In genomic region chr12:11171953-11172675, GRCh38 we compare ENCODE assay signal across 8 cellular contexts. TPM values are rescaled to one million over a fixed set of nuclear protein-coding genes. Genes with fewer than 3 reads are reported as not detected.
A peak's percentile ranks its signal among the peaks of the same experiment; 100 is the strongest.
DNase-seq lines count a peak whose midpoint lies in the region; ATAC-seq and TF ChIP-seq lines count a peak whose summit lies in the region.

No MANE protein-coding gene starts in this region.

- intact Hi-C loops in left ventricle myocardium inferior (cut with micrococcal nuclease), result no loop called here
- intact Hi-C loops in left ventricle myocardium superior (cut with micrococcal nuclease), result no loop called here
- intact Hi-C loops in PC-3 (cut with micrococcal nuclease), result no loop called here
- intact Hi-C loops in natural killer cell (cut with micrococcal nuclease), result loop anchor here (2.0 to 10.0 kb wide), 2 partner anchors 189 to 557 kb away; partner anchors contain the start of gene MAGOHB

- peak overlapping the region; percentile 92 for H3K4me3 ChIP-seq in left ventricle myocardium inferior
- peak overlapping the region; percentile 76 for H3K4me3 ChIP-seq in PC-3 (ENCODE audit: low read length)
- H3K4me3 ChIP-seq in ectodermal cell (ENCODE audit: insufficient read depth, low read depth, low read length), result peak overlapping the region; percentile 80

- peak overlapping the region; percentile 51 for H2AFZ ChIP-seq in PC-3 (ENCODE audit: low read length)

- peak overlapping the region; percentile 100 for H3K4me3 Mint-ChIP-seq in natural killer cell

- H3K27ac ChIP-seq in left ventricle myocardium inferior (replicated peaks), result peak overlapping the region; percentile 99
- peak overlapping the region; percentile 82; the same call in 1 of the 2 replicates for H3K27ac ChIP-seq in PC-3 (ENCODE audit: low read length)
- peak overlapping the region; percentile 91 for H3K27ac ChIP-seq in ectodermal cell (ENCODE audit: insufficient read depth, low read depth, low read length, poor library complexity, severe bottlenecking)

- no peaks in the 10 kb centered on the region for H3K27me3 Mint-ChIP-seq in natural killer cell (ENCODE audit: low read depth in 2 of 2)

- H3K36me3 ChIP-seq in left ventricle myocardium inferior (peaks cover 3% of the 10 kb centered on the region), PC-3 (ENCODE audit: low read depth, low read length) (peaks cover 2% of the 10 kb centered on the region; the same call in 1 of the 2 replicates), ectodermal cell (ENCODE audit: control insufficient read depth, insufficient read depth, low read length) (no peaks in the 10 kb centered on the region)

- no peaks in the 10 kb centered on the region for H3K9me2 ChIP-seq in PC-3 (replicated peaks; ENCODE audit: low read length)

- no peaks in the 10 kb centered on the region for H3F3A ChIP-seq in PC-3 (ENCODE audit: low read length, unreplicated experiment)

- CTCF ChIA-PET in PC-3 (lab: Charles Lee), result no interaction called here

- H3K9ac ChIP-seq in PC-3 (ENCODE audit: low read length), result peak overlapping the region; percentile 82

- H3K27ac Mint-ChIP-seq in natural killer cell, result peak overlapping the region; percentile 99 to 100

- H3K9me3 ChIP-seq in left ventricle myocardium inferior (replicated peaks), result no peaks in the 10 kb centered on the region
- H3K9me3 ChIP-seq in PC-3 (ENCODE audit: low read length), result no peaks in the 10 kb centered on the region
- H3K9me3 ChIP-seq in ectodermal cell (ENCODE audit: control insufficient read depth, low read length), result no peaks in the 10 kb centered on the region

- ATAC-seq in left ventricle myocardium superior, result no peak
- ATAC-seq in PC-3, result no peak
- ATAC-seq in natural killer cell, result no peak
- ATAC-seq in GM18511 (IDR thresholded peaks at IDR 0.05; ENCODE audit: unreplicated experiment), result no peak
- ATAC-seq in HG02759 (IDR thresholded peaks at IDR 0.05; ENCODE audit: unreplicated experiment), result no peak

- no peaks in the 10 kb centered on the region for H3K36me3 Mint-ChIP-seq in natural killer cell

- DNase-seq in left ventricle myocardium inferior, result no peak
- DNase-seq in left ventricle myocardium superior, result no peak
- no peak for DNase-seq in PC-3
- no peak for DNase-seq in natural killer cell
- DNase-seq in activated gamma-delta T cell treated with Interleukin-2 at 50 U/mL for 16 hours, result no peak

- peaks cover 75% of the 10 kb centered on the region for H3K79me2 ChIP-seq in PC-3 (ENCODE audit: low read length)

- BruUV-seq in PC-3 (replicated peaks; lab: Mats Ljungman, UMichigan), result TSS peak; percentile 80

- H3K27me3 ChIP-seq in left ventricle myocardium inferior (ENCODE audit: low read depth) (no peaks in the 10 kb centered on the region), PC-3 (ENCODE audit: low read length) (no peaks in the 10 kb centered on the region), ectodermal cell (ENCODE audit: control insufficient read depth, insufficient read depth, low read length, poor library complexity, severe bottlenecking) (no peaks in the 10 kb centered on the region)

- H4K20me1 ChIP-seq in PC-3 (ENCODE audit: low read length), result peaks cover 9% of the 10 kb centered on the region; the same call in 1 of the 2 replicates

- peak overlapping the region; percentile 84 for H3K4me2 ChIP-seq in PC-3 (ENCODE audit: low read length)

- POLR2A ChIA-PET in PC-3 (lab: Charles Lee; ENCODE audit: unreplicated experiment), result interaction anchor here (1.0 kb wide), 1 partner anchor 11 kb away, joined by 3 read pairs; no protein-coding TSS in a partner anchor

- 7% methylated on average over 9 to 10 of the region's 10 CpGs for WGBS in ectodermal cell, 2 experiments

- H3K9me3 Mint-ChIP-seq in natural killer cell, result no peaks in the 10 kb centered on the region

- peaks cover 61 to 68% of the 10 kb centered on the region in 2 donors for H3K4me1 Mint-ChIP-seq in natural killer cell

- H3K4me1 ChIP-seq in left ventricle myocardium inferior, result peaks cover 51% of the 10 kb centered on the region
- H3K4me1 ChIP-seq in PC-3 (ENCODE audit: insufficient read depth, low read length), result peaks cover 22% of the 10 kb centered on the region
- H3K4me1 ChIP-seq in ectodermal cell (ENCODE audit: control insufficient read depth, insufficient read depth, low read length), result no peaks in the 10 kb centered on the region

- TF ChIP-seq CTCF in left ventricle myocardium inferior (IDR thresholded peaks at IDR 0.05; ENCODE audit: borderline replicate concordance) (no peak), PC-3 (conservative IDR thresholded peaks at IDR 0.05; ENCODE audit: low read depth, low read length) (no peak), natural killer cell (IDR thresholded peaks at IDR 0.05) (no peak)

RNA-seq across cellular contexts. Expression of gene SMIM10L1, which starts 1.1 kb away (rescaled TPM):
- 17.2 TPM for total RNA-seq in left ventricle myocardium inferior
- 13.7 TPM for total RNA-seq in left ventricle myocardium superior
- total RNA-seq in PC-3 (2014; rRNA removed), result 9.4 and 9.7 TPM in 2 replicates
- polyA plus RNA-seq in ectodermal cell (2013, experiment 1 of 4), result 16.3 TPM
- 16.0 TPM for polyA plus RNA-seq in ectodermal cell (2013, experiment 2 of 4)
- polyA plus RNA-seq in ectodermal cell (2013, experiment 3 of 4), result 12.4 TPM
- 12.6 TPM for polyA plus RNA-seq in ectodermal cell (2013, experiment 4 of 4)
- 10 to 100 TPM in 1 of 3 donors, 1 to 10 TPM in 2; 8.6 to 10.7 (median 9.9) TPM for total RNA-seq in natural killer cell

RNA-seq across cellular contexts. Expression of gene TAS2R42, which starts 14.6 kb away (rescaled TPM):
- total RNA-seq in left ventricle myocardium inferior (not detected), left ventricle myocardium superior (not detected), PC-3 (2014; rRNA removed) (not detected in 2 replicates), natural killer cell (not detected)
- polyA plus RNA-seq in ectodermal cell (2013, experiment 1 of 4), result not detected
- polyA plus RNA-seq in ectodermal cell (2013, experiment 2 of 4), result not detected
- not detected for polyA plus RNA-seq in ectodermal cell (2013, experiment 3 of 4)
- polyA plus RNA-seq in ectodermal cell (2013, experiment 4 of 4), result not detected

RNA-seq across cellular contexts. Expression of gene TAS2R30, which starts 37.7 kb away (rescaled TPM):
- 0.44 TPM for total RNA-seq in left ventricle myocardium inferior
- total RNA-seq in left ventricle myocardium superior, result 0.72 TPM
- 0.66 and 2.0 TPM in 2 replicates for total RNA-seq in PC-3 (2014; rRNA removed)
- polyA plus RNA-seq in ectodermal cell (2013, experiment 1 of 4), result 0.39 TPM
- polyA plus RNA-seq in ectodermal cell (2013, experiment 2 of 4), result 0.41 TPM
- 0.16 TPM for polyA plus RNA-seq in ectodermal cell (2013, experiment 3 of 4)
- polyA plus RNA-seq in ectodermal cell (2013, experiment 4 of 4), result not detected
- total RNA-seq in natural killer cell, result 1 to 10 TPM; 6.9 to 9.7 (median 6.9) TPM
